14 cellular contexts compared by ENCODE assay signal in genomic region chr9:35834260-35835215, GRCh38. TPM values are rescaled to one million over a fixed set of nuclear protein-coding genes. Genes with fewer than 3 reads are reported as not detected.
DNase-seq lines count a peak whose midpoint lies in the region; ATAC-seq, FAIRE-seq and TF ChIP-seq lines count a peak whose summit lies in the region.
"Had no signal": no experiment of that assay in that cellular context is flagged by ENCODE, and none has a peak within 500 bp of the region (broad histone marks: within the 10 kb centered on the region; RNA-seq: fewer than 3 reads in every experiment).

No MANE protein-coding gene starts in this region.

- peak; percentile 24 for FAIRE-seq in GM18507 (lab: Jason Lieb, UNC)

- peaks cover 16 to 37% (median 30%) of the 10 kb centered on the region in 4 donors for H3K4me1 ChIP-seq in liver (ENCODE audit: control insufficient read depth in 4 of 4, insufficient read depth in 4 of 4, low read length in 3 of 4)
- H3K4me1 ChIP-seq in stomach smooth muscle (ENCODE audit: control insufficient read depth, insufficient read depth, low read length): peaks cover 28% of the 10 kb centered on the region

- peaks cover 36% of the 10 kb centered on the region for H3K4me1 Mint-ChIP-seq in T-helper 17 cell

- peaks cover 6% of the 10 kb centered on the region for H3K36me3 Mint-ChIP-seq in T-helper 17 cell (ENCODE audit: low read depth)
- H3K36me3 Mint-ChIP-seq: WTC11 had no signal

- H3K27ac ChIP-seq in liver (ENCODE audit: low read depth in 1 of 2, low read length in 2 of 2): peak overlapping the region; percentile 55 to 59
- H3K27ac ChIP-seq in stomach smooth muscle (ENCODE audit: low read length): peak overlapping the region; percentile 2
- H3K27ac ChIP-seq: testis had no signal

- H3K9me3 ChIP-seq in T-helper 17 cell (ENCODE audit: control insufficient read depth, low read length, poor library complexity, severe bottlenecking) (no peaks in the 10 kb centered on the region), liver (ENCODE audit: control insufficient read depth in 4 of 4, low read length in 3 of 4) (no peaks in the 10 kb centered on the region), stomach smooth muscle (ENCODE audit: control insufficient read depth in 2 of 2, low read length in 2 of 2) (no peaks in the 10 kb centered on the region)
- H3K9me3 ChIP-seq: testis had no signal

- DNase-seq in GM18507 (ENCODE audit: extremely low spot score, insufficient read length, low read depth): no peak
- no peak for DNase-seq in T-helper 17 cell
- DNase-seq in D341Med (ENCODE audit: low spot score): no peak
- no peak for DNase-seq in NCI-H2081 (lab: John Stamatoyannopoulos, UW)
- DNase-seq: activated naive CD4-positive, alpha-beta T cell treated with Interleukin-2 at 50 U/mL for 16 hours; CD4-positive, alpha-beta T cell; foreskin melanocyte; NCI-H446; testis had no signal

- WGBS in liver: 65% methylated on average over 14 of the region's 14 CpGs

- H3K9ac ChIP-seq in liver (ENCODE audit: low read depth in 1 of 2, low read length in 2 of 2) (no peak overlapping the region), stomach smooth muscle (ENCODE audit: low read length in 2 of 2) (peak overlapping the region in 1 of 2 donors; percentile 6)
- H3K9ac ChIP-seq: parathyroid adenoma had no signal

- no peak for TF ChIP-seq RAD21 in liver (IDR thresholded peaks at IDR 0.05)

- no peaks in the 10 kb centered on the region for H3K36me3 ChIP-seq in liver (ENCODE audit: control insufficient read depth in 4 of 4, insufficient read depth in 3 of 4, low read depth in 1 of 4, low read length in 3 of 4)
- peaks cover 6 to 15% of the 10 kb centered on the region in 2 donors for H3K36me3 ChIP-seq in stomach smooth muscle (ENCODE audit: control insufficient read depth in 2 of 2, insufficient read depth in 2 of 2, low read length in 2 of 2)

- H3K4me3 ChIP-seq in liver (ENCODE audit: low read depth in 1 of 3, low read length in 3 of 3) (no peak overlapping the region), stomach smooth muscle (ENCODE audit: low read length in 2 of 2) (peak overlapping the region in 1 of 2 donors; percentile 29)
- H3K4me3 ChIP-seq: testis had no signal

- no peaks in the 10 kb centered on the region for H3K27me3 ChIP-seq in liver (ENCODE audit: control insufficient read depth in 4 of 4, insufficient read depth in 4 of 4, low read length in 3 of 4)
- H3K27me3 ChIP-seq in stomach smooth muscle (ENCODE audit: control insufficient read depth in 1 of 2, insufficient read depth in 2 of 2, low read length in 2 of 2): no peaks in the 10 kb centered on the region
- H3K27me3 ChIP-seq: testis had no signal

- H3K27me3 Mint-ChIP-seq in T-helper 17 cell: no peaks in the 10 kb centered on the region
- H3K27me3 Mint-ChIP-seq: CD4-positive, alpha-beta T cell had no signal

- TF ChIP-seq CTCF in liver (IDR thresholded peaks at IDR 0.05; ENCODE audit: low read depth, low read length, missing input control): no peak

- no peak overlapping the region for H3K4me3 Mint-ChIP-seq in T-helper 17 cell
- H3K4me3 Mint-ChIP-seq: WTC11 had no signal

- H3K27ac Mint-ChIP-seq in T-helper 17 cell: peak overlapping the region; percentile 72
- H3K27ac Mint-ChIP-seq: WTC11 had no signal

- ATAC-seq in T-helper 17 cell: no peak
- ATAC-seq in GM21576 (IDR thresholded peaks at IDR 0.05; ENCODE audit: unreplicated experiment): no peak

TF ChIP-seq in liver, 16 proteins besides CTCF, POLR2A, EP300 and RAD21:
- TF ChIP-seq SP1 (IDR thresholded peaks at IDR 0.05) (peak; percentile 86), ATF3 (IDR thresholded peaks at IDR 0.05) (no peak), FOXA1 (IDR thresholded peaks at IDR 0.05) (no peak), ZBTB33 (IDR thresholded peaks at IDR 0.05) (peak; percentile 29), RXRA (IDR thresholded peaks at IDR 0.05) (peak; percentile 95 to 96), NR2F2 (IDR thresholded peaks at IDR 0.05) (peak; percentile 98), EGR1 (IDR thresholded peaks at IDR 0.05; ENCODE audit: low read depth in 2 of 2) (peak in 1 of 2 donors; percentile 50), MAX (IDR thresholded peaks at IDR 0.05) (peak; percentile 76), JUND (IDR thresholded peaks at IDR 0.05) (no peak), GABPA (IDR thresholded peaks at IDR 0.05 in 1 of 2, conservative IDR thresholded peaks at IDR 0.05 in 1 of 2) (peak; percentile 59 to 82), HNF4G (IDR thresholded peaks at IDR 0.05) (peak; percentile 50), REST (IDR thresholded peaks at IDR 0.05) (no peak), YY1 (IDR thresholded peaks at IDR 0.05) (no peak), TAF1 (conservative IDR thresholded peaks at IDR 0.05) (no peak), FOXA2 (IDR thresholded peaks at IDR 0.05) (no peak), HNF4A (conservative IDR thresholded peaks at IDR 0.05) (peak; percentile 86 to 92)

RNA-seq across cellular contexts. Expression of gene TMEM8B, which starts 5.5 kb away (rescaled TPM):
- 1 to 10 TPM; 4.5 to 7.1 TPM for total RNA-seq in T-helper 17 cell
- 1 to 10 TPM; 3.1 to 5.4 TPM for total RNA-seq in liver
- 1 to 10 TPM; 1.1 to 2.3 TPM for polyA plus RNA-seq in liver

RNA-seq across cellular contexts. Expression of gene FAM221B, which starts 6.0 kb away (rescaled TPM):
- total RNA-seq in T-helper 17 cell (not detected), liver (not detected)
- polyA plus RNA-seq in liver: under 1 TPM in 1 of 2 donors, not detected in 1; 0.35 TPM
- total RNA-seq: CD4-positive, alpha-beta T cell had no signal

RNA-seq across cellular contexts. Expression of gene HINT2, which starts 19.7 kb away (rescaled TPM):
- total RNA-seq in T-helper 17 cell: 10 to 100 TPM; 15.0 to 20.5 TPM
- total RNA-seq in liver: 10 to 100 TPM; 34.3 to 35.0 TPM
- 100 to 1,000 TPM; 117 to 176 TPM for polyA plus RNA-seq in liver

RNA-seq across cellular contexts. Expression of gene SPAG8, which starts 22.5 kb away (rescaled TPM):
- under 1 TPM; 0.81 to 0.97 TPM for total RNA-seq in T-helper 17 cell
- under 1 TPM; 0.25 to 0.56 TPM for total RNA-seq in liver
- polyA plus RNA-seq in liver: under 1 TPM; 0.14 TPM

RNA-seq across cellular contexts. Expression of gene OR13J1, which starts 35.7 kb away (rescaled TPM):
- total RNA-seq in T-helper 17 cell: not detected
- not detected for total RNA-seq in liver
- not detected for polyA plus RNA-seq in liver
- total RNA-seq: CD4-positive, alpha-beta T cell; testis; WTC11 had no signal
